9 cellular contexts compared by ENCODE assay signal in the genomic region with DNA sequence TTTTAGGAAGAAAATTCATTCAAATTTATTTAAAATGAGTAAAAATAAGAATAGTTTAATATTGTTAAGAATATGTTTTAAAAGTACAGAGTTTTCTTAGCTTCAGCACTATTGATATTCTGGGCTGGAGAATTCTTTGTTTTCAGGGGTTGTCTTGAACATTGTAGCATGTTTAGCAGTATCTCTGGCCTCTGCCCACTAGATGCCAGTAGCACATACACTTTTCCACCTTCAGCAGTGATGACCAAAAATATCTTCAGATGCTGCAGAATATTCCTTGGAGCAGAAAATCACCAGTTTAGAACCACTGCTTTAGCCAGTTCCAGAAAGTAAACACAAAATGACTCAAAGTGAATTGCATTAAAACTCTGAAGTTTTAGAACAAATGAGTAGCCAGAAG. TPM values are rescaled to one million over a fixed set of nuclear protein-coding genes. Genes with fewer than 3 reads are reported as not detected.
DNase-seq lines count a peak whose midpoint lies in the region; ATAC-seq and TF ChIP-seq lines count a peak whose summit lies in the region.
"Had no signal": no experiment of that assay in that cellular context is flagged by ENCODE, and none has a peak within 500 bp of the region (broad histone marks: within the 10 kb centered on the region; RNA-seq: fewer than 3 reads in every experiment).

No MANE protein-coding gene starts in this region.

- no peaks in the 10 kb centered on the region for H3K36me3 ChIP-seq in gastrocnemius medialis

- no peak for TF ChIP-seq POLR2A in gastrocnemius medialis (IDR thresholded peaks at IDR 0.05)

- H3K9me3 Mint-ChIP-seq in stimulated activated effector memory CD8-positive, alpha-beta T cell treated with anti-CD3 and anti-CD28 coated beads, Interleukin-12 subunit alpha, Interleukin-12 subunit beta, amount 100 ng/mL, for 72 hours: no peaks in the 10 kb centered on the region

- H3K27ac ChIP-seq in gastrocnemius medialis: peak overlapping the region in 1 of 4 donors; percentile 41

- H3K4me1 Mint-ChIP-seq in stimulated activated effector memory CD8-positive, alpha-beta T cell treated with anti-CD3 and anti-CD28 coated beads, Interleukin-12 subunit alpha, Interleukin-12 subunit beta, amount 100 ng/mL, for 72 hours: no peaks in the 10 kb centered on the region

- in situ Hi-C loops in gastrocnemius medialis (cut with MboI; ENCODE audit: low sequenced_read_pairs in 4 of 4): loop anchor here in 3 of 4 donors (10.0 to 25.0 kb wide), 2 partner anchors 337 to 340 kb away; no protein-coding TSS in a partner anchor

- no peaks in the 10 kb centered on the region for H3K9me3 ChIP-seq in gastrocnemius medialis

- ATAC-seq in gastrocnemius medialis (peak; percentile 83 to 87), GM19324 (IDR thresholded peaks at IDR 0.05; ENCODE audit: low FRiP score, unreplicated experiment) (no peak), HG03439 (IDR thresholded peaks at IDR 0.05; ENCODE audit: unreplicated experiment) (no peak)
- ATAC-seq in stimulated activated effector memory CD8-positive, alpha-beta T cell treated with anti-CD3 and anti-CD28 coated beads, Interleukin-12 subunit alpha, Interleukin-12 subunit beta, amount 100 ng/mL, for 72 hours: no peak

- H3K27ac Mint-ChIP-seq in stimulated activated effector memory CD8-positive, alpha-beta T cell treated with anti-CD3 and anti-CD28 coated beads, Interleukin-12 subunit alpha, Interleukin-12 subunit beta, amount 100 ng/mL, for 72 hours: no peak overlapping the region

- H3K4me3 ChIP-seq in fibroblast of pulmonary artery (replicated peaks; ENCODE audit: low read depth, low read length): no peak overlapping the region
- H3K4me3 ChIP-seq in gastrocnemius medialis: no peak overlapping the region

- no peak overlapping the region for H3K4me3 Mint-ChIP-seq in stimulated activated effector memory CD8-positive, alpha-beta T cell treated with anti-CD3 and anti-CD28 coated beads, Interleukin-12 subunit alpha, Interleukin-12 subunit beta, amount 100 ng/mL, for 72 hours

- TF ChIP-seq CTCF in fibroblast of pulmonary artery (IDR thresholded peaks at IDR 0.05; ENCODE audit: low read length, missing control alignments) (peak; percentile 52), gastrocnemius medialis (IDR thresholded peaks at IDR 0.05 in 4 of 5, conservative IDR thresholded peaks at IDR 0.05 in 1 of 5) (peak in 4 of 5 experiments; percentile 44 to 61 (median 54))

- intact Hi-C loops in gastrocnemius medialis (cut with DNase I; ENCODE audit: low total_unique reads): loop anchor here (1.0 kb wide), 2 partner anchors 139 to 337 kb away; no protein-coding TSS in a partner anchor

- DNase-seq in SIG-M5 treated with dmso at 0.1 percent for 504 hours (lab: John Stamatoyannopoulos, UW; ENCODE audit: unreplicated experiment): peak; percentile 8
- no peak for DNase-seq in SIG-M5 (lab: John Stamatoyannopoulos, UW)
- DNase-seq in OCI-M1 (lab: John Stamatoyannopoulos, UW): peak; percentile 42
- DNase-seq in fibroblast of pulmonary artery (ENCODE audit: low read depth): peak; percentile 48
- peak in 1 of 2 donors; percentile 19 for DNase-seq in gastrocnemius medialis
- DNase-seq in stimulated activated effector memory CD8-positive, alpha-beta T cell treated with anti-CD3 and anti-CD28 coated beads, Interleukin-12 subunit alpha, Interleukin-12 subunit beta, amount 100 ng/mL, for 72 hours (ENCODE audit: low spot score in 2 of 2): no peak
- DNase-seq: NCI-H1930 had no signal

- H3K4me1 ChIP-seq in gastrocnemius medialis: peaks cover 0 to 18% of the 10 kb centered on the region in 2 donors

- no peaks in the 10 kb centered on the region for H3K36me3 Mint-ChIP-seq in stimulated activated effector memory CD8-positive, alpha-beta T cell treated with anti-CD3 and anti-CD28 coated beads, Interleukin-12 subunit alpha, Interleukin-12 subunit beta, amount 100 ng/mL, for 72 hours

- no peaks in the 10 kb centered on the region for H3K27me3 ChIP-seq in gastrocnemius medialis

RNA-seq across cellular contexts. Expression of a gene that starts 19.4 kb away (rescaled TPM):
- 10 to 100 TPM in 1 of 4 donors, 1 to 10 TPM in 3; 2.6 to 10.0 (median 6.2) TPM for total RNA-seq in gastrocnemius medialis

Comparison
In these comparisons a context has a peak if more than half of its experiments do, and no peak if none do; other contexts are left out.
1. DNase-seq: peak in SIG-M5 treated with dmso at 0.1 percent for 504 hours (single experiment), OCI-M1 (single experiment) and fibroblast of pulmonary artery (single experiment); none in SIG-M5 (single experiment) and stimulated activated effector memory CD8-positive, alpha-beta T cell treated with anti-CD3 and anti-CD28 coated beads, Interleukin-12 subunit alpha, Interleukin-12 subunit beta, amount 100 ng/mL, for 72 hours (0 of 2).
2. ATAC-seq: peak in gastrocnemius medialis (2 of 2); none in stimulated activated effector memory CD8-positive, alpha-beta T cell treated with anti-CD3 and anti-CD28 coated beads, Interleukin-12 subunit alpha, Interleukin-12 subunit beta, amount 100 ng/mL, for 72 hours (single experiment), GM19324 (single experiment) and HG03439 (single experiment).